ENCODE assay signal across 8 cellular contexts in genomic region chr3:4986611-4987373, GRCh38. TPM values are rescaled to one million over a fixed set of nuclear protein-coding genes. Genes with fewer than 3 reads are reported as not detected.
DNase-seq lines count a peak whose midpoint lies in the region; ATAC-seq and FAIRE-seq lines count a peak whose summit lies in the region.

No MANE protein-coding gene starts in this region.

- POLR2A ChIA-PET in naive thymus-derived CD4-positive, alpha-beta T cell (lab: Charles Lee) = interaction anchor here (0.8 to 1.7 kb wide), 2 partner anchors 32 to 123 kb away, joined by 3 to 9 read pairs; no protein-coding TSS in a partner anchor

- CTCF ChIA-PET in naive thymus-derived CD4-positive, alpha-beta T cell (lab: Charles Lee) = interaction anchor here (1.4 kb wide), 1 partner anchor 10 kb away, joined by 4 read pairs; no protein-coding TSS in a partner anchor

- peak overlapping the region; percentile 74 to 90 (median 84) for H3K4me3 Mint-ChIP-seq in naive thymus-derived CD4-positive, alpha-beta T cell

- H3K9me3 ChIP-seq in naive thymus-derived CD4-positive, alpha-beta T cell (ENCODE audit: control insufficient read depth in 2 of 3, low read length in 3 of 3) = no peaks in the 10 kb centered on the region

- H3K4me1 Mint-ChIP-seq in naive thymus-derived CD4-positive, alpha-beta T cell = peaks cover 18 to 59% (median 37%) of the 10 kb centered on the region in 7 donors

- intact Hi-C loops in naive thymus-derived CD4-positive, alpha-beta T cell (cut with micrococcal nuclease) = loop anchor here (1.0 to 10.0 kb wide), 8 partner anchors 7 to 492 kb away; partner anchors contain the start of genes BHLHE40 (in 1 of the 2) and ITPR1 (in 1 of the 2)

- peak; percentile 89 for FAIRE-seq in HTR-8/SVneo (lab: Jason Lieb, UNC)

- H3K27ac Mint-ChIP-seq in naive thymus-derived CD4-positive, alpha-beta T cell = peak overlapping the region; percentile 33 to 90 (median 78)

- ATAC-seq in GM21381 (IDR thresholded peaks at IDR 0.05; ENCODE audit: unreplicated experiment) = peak; percentile 61
- peak; percentile 79 for ATAC-seq in naive thymus-derived CD4-positive, alpha-beta T cell

- H3K27me3 Mint-ChIP-seq in naive thymus-derived CD4-positive, alpha-beta T cell = no peaks in the 10 kb centered on the region

- H3K36me3 Mint-ChIP-seq in naive thymus-derived CD4-positive, alpha-beta T cell = peaks cover 3 to 40% (median 5%) of the 10 kb centered on the region in 5 donors

- H3K36me3 ChIP-seq in naive thymus-derived CD4-positive, alpha-beta T cell (ENCODE audit: control insufficient read depth in 2 of 3, insufficient read depth in 3 of 3, low read length in 3 of 3) = peaks cover 0 to 8% (median 4%) of the 10 kb centered on the region in 3 experiments

- peaks cover 28 to 49% of the 10 kb centered on the region in 2 donors for H3K4me1 ChIP-seq in naive thymus-derived CD4-positive, alpha-beta T cell (ENCODE audit: control insufficient read depth in 2 of 2, insufficient read depth in 2 of 2, low read length in 2 of 2)

- no peaks in the 10 kb centered on the region for H3K27me3 ChIP-seq in naive thymus-derived CD4-positive, alpha-beta T cell (ENCODE audit: control insufficient read depth in 2 of 2, insufficient read depth in 2 of 2, low read length in 2 of 2)

- no peaks in the 10 kb centered on the region for H3K9me3 Mint-ChIP-seq in naive thymus-derived CD4-positive, alpha-beta T cell

- peak overlapping the region; percentile 45 for H3K4me3 ChIP-seq in naive thymus-derived CD4-positive, alpha-beta T cell (ENCODE audit: low read length)

- H3K27ac ChIP-seq in naive thymus-derived CD4-positive, alpha-beta T cell (ENCODE audit: low read depth, low read length) = peak overlapping the region; percentile 44

- DNase-seq in DMS 273 (lab: John Stamatoyannopoulos, UW; ENCODE audit: unreplicated experiment) (peak; percentile 96), HTR-8/SVneo (ENCODE audit: insufficient read length, low spot score) (peak; percentile 88), OCI-M2 (lab: John Stamatoyannopoulos, UW; ENCODE audit: unreplicated experiment) (peak; percentile 40), fibroblast of gingiva (ENCODE audit: low read depth) (peak; percentile 96)
- peak; percentile 42 to 55 for DNase-seq in activated T-helper 1 cell treated with anti-CD3 and anti-CD28 coated beads, Interleukin-2, amount 50 U/mL, for 16 hours (ENCODE audit: low read depth in 1 of 2, low spot score in 1 of 2)
- peak; percentile 15 to 74 (median 47) for DNase-seq in naive thymus-derived CD4-positive, alpha-beta T cell
- peak; percentile 54 for DNase-seq in stimulated activated naive CD4-positive, alpha-beta T cell treated with Interleukin-2 at 50 U/mL for 16 hours (lab: John Stamatoyannopoulos, UW)

RNA-seq across cellular contexts. Expression of gene BHLHE40, which starts 7.6 kb away (rescaled TPM):
- total RNA-seq in naive thymus-derived CD4-positive, alpha-beta T cell = 100 to 1,000 TPM in 2 of 5 experiments, 10 to 100 TPM in 1, 1 to 10 TPM in 2; 3.9 to 383 (median 71.2) TPM
- polyA plus RNA-seq in naive thymus-derived CD4-positive, alpha-beta T cell = 1 to 10 TPM in 1 of 2 donors, under 1 TPM in 1; 0.82 to 3.1 TPM

Comparison
In these comparisons a context has a peak if more than half of its experiments do, and no peak if none do; other contexts are left out.
1. Peak in every context shown above with its lines: DNase-seq, ATAC-seq, H3K4me3 ChIP-seq and H3K27ac ChIP-seq.
2. DNase-seq: peak in every context shown above with its lines; median percentile 96 in DMS 273; 96 in fibroblast of gingiva; 88 in HTR-8/SVneo; 54 in stimulated activated naive CD4-positive, alpha-beta T cell treated with Interleukin-2 at 50 U/mL for 16 hours; 48 in activated T-helper 1 cell treated with anti-CD3 and anti-CD28 coated beads, Interleukin-2, amount 50 U/mL, for 16 hours; 47 in naive thymus-derived CD4-positive, alpha-beta T cell; 40 in OCI-M2.